Comparison of ENCODE assay signal across 8 cellular contexts in the genomic region with DNA sequence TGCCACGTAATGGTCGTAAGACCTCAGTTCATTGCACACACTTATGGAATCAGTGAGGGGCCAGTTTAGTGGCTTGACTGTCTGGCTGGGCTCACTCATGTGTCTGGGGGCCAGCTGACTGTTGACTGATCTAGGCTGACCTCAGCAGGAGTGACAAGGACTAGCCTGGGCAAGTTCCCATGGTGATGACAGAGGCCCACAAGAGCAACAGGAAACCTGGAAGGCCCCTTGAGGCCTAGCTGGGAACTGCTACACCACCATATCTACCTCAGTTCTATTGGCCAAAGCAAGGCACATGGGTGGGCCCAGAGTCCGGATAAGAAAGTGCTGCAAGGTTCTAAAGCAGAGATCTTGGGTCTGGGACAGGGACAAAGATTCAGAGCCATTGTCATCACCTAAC. TPM values are rescaled to one million over a fixed set of nuclear protein-coding genes. Genes with fewer than 3 reads are reported as not detected.
DNase-seq lines count a peak whose midpoint lies in the region; ATAC-seq and TF ChIP-seq lines count a peak whose summit lies in the region.

No MANE protein-coding gene starts in this region.

- no CpG with 5 or more reads among the region's 3 CpGs for WGBS in H9 (ENCODE audit: extremely low coverage, insufficient read length, low lambda C conversion rate)
- 95% methylated on average over 2 of the region's 3 CpGs for WGBS in mammary epithelial cell (ENCODE audit: low coverage, missing lambda C conversion rate)
- WGBS in trophoblast cell (ENCODE audit: extremely low coverage, insufficient coverage, insufficient read length), result no CpG with 5 or more reads among the region's 3 CpGs

- H4K91ac ChIP-seq in H9 (ENCODE audit: insufficient read length, low read depth, low read length), result no peak overlapping the region
- peak overlapping the region; percentile 66 for H4K91ac ChIP-seq in trophoblast cell (ENCODE audit: low read depth, low read length)

- H3K4me3 ChIP-seq in mammary epithelial cell (replicated peaks in 1 of 3; ENCODE audit: insufficient read depth in 1 of 3, low read depth in 2 of 3, low read length in 3 of 3), result no peak overlapping the region
- H3K4me3 ChIP-seq in trophoblast cell (ENCODE audit: low read depth, low read length), result no peak overlapping the region
- no peak overlapping the region for H3K4me3 ChIP-seq in gastrocnemius medialis

- no peak overlapping the region for H3T11ph ChIP-seq in H9 (ENCODE audit: low read length)

- H3K23me2 ChIP-seq in H9 (ENCODE audit: insufficient read length, low read depth, low read length, poor library complexity, severe bottlenecking), result no peaks in the 10 kb centered on the region

- in situ Hi-C loops in mammary epithelial cell (cut with MboI; ENCODE audit: low sequenced_read_pairs in 2 of 2) (no loop called here), gastrocnemius medialis (cut with MboI; ENCODE audit: low sequenced_read_pairs in 4 of 4) (no loop called here)

- H3K18ac ChIP-seq in H9 (ENCODE audit: insufficient read length, low read depth, low read length) (peak overlapping the region; percentile 61), trophoblast cell (ENCODE audit: low read length) (no peak overlapping the region)

- H3K23ac ChIP-seq in H9 (ENCODE audit: insufficient read length, low read depth, low read length), result no peak overlapping the region
- H3K23ac ChIP-seq in trophoblast cell (ENCODE audit: low read length), result no peak overlapping the region

- H3K4me1 Mint-ChIP-seq in H9, result peaks cover 14 to 20% of the 10 kb centered on the region in 2 experiments
- H3K4me1 Mint-ChIP-seq in effector memory CD8-positive, alpha-beta T cell (ENCODE audit: low read depth in 2 of 2), result peaks cover 0 to under 1% of the 10 kb centered on the region in 2 donors

- no peak overlapping the region for H2BK12ac ChIP-seq in H9 (ENCODE audit: insufficient read length, low read depth, low read length)
- peak overlapping the region; percentile 58 for H2BK12ac ChIP-seq in trophoblast cell (ENCODE audit: low read length)

- H3K27me3 ChIP-seq in H9 (ENCODE audit: insufficient read depth, low read length) (no peaks in the 10 kb centered on the region), mammary epithelial cell (ENCODE audit: insufficient read depth, low read length) (no peaks in the 10 kb centered on the region), trophoblast cell (ENCODE audit: insufficient read depth, low read length) (no peaks in the 10 kb centered on the region), gastrocnemius medialis (peaks cover 0 to 4% (median under 1%) of the 10 kb centered on the region in 3 donors)

- H3K9me3 ChIP-seq in H9 (ENCODE audit: control insufficient read depth, low read depth, low read length), result no peaks in the 10 kb centered on the region
- H3K9me3 ChIP-seq in mammary epithelial cell (replicated peaks; ENCODE audit: insufficient read depth, low read length), result no peaks in the 10 kb centered on the region
- peaks cover 2% of the 10 kb centered on the region for H3K9me3 ChIP-seq in trophoblast cell (ENCODE audit: insufficient read depth, low read depth, low read length)
- no peaks in the 10 kb centered on the region for H3K9me3 ChIP-seq in gastrocnemius medialis

- CTCF ChIA-PET in mammary epithelial cell (lab: Charles Lee; ENCODE audit: low non-redundant PET), result interaction anchor here (0.6 kb wide), 1 partner anchor 241 kb away, joined by 3 read pairs; no protein-coding TSS in a partner anchor

- H3K27ac ChIP-seq in H9 (ENCODE audit: insufficient read length, low read depth, low read length), result no peak overlapping the region
- H3K27ac ChIP-seq in mammary epithelial cell (ENCODE audit: insufficient read depth, low read depth, low read length), result peak overlapping the region; percentile 25
- no peak overlapping the region for H3K27ac ChIP-seq in trophoblast cell (ENCODE audit: low read depth, low read length)
- H3K27ac ChIP-seq in gastrocnemius medialis, result no peak overlapping the region

- H4K12ac ChIP-seq in trophoblast cell (ENCODE audit: low read depth, low read length), result no peak overlapping the region

- no peak for ATAC-seq in gastrocnemius medialis
- no peak for ATAC-seq in effector memory CD8-positive, alpha-beta T cell (replicated peaks)

- H2AK5ac ChIP-seq in H9 (ENCODE audit: insufficient read length, low read length) (no peak overlapping the region), trophoblast cell (ENCODE audit: low read length) (no peak overlapping the region)

- H2BK15ac ChIP-seq in H9 (ENCODE audit: low read depth, low read length), result no peak overlapping the region

- H3K4me3 Mint-ChIP-seq in H9, result no peak overlapping the region
- H3K4me3 Mint-ChIP-seq in effector memory CD8-positive, alpha-beta T cell, result no peak overlapping the region

- peaks cover 0 to 4% (median under 1%) of the 10 kb centered on the region in 3 experiments; a peak in 3 of 7 replicates for H3K36me3 Mint-ChIP-seq in H9 (ENCODE audit: insufficient read depth in 1 of 3, low read depth in 3 of 3)
- H3K36me3 Mint-ChIP-seq in effector memory CD8-positive, alpha-beta T cell (ENCODE audit: insufficient read depth), result no peaks in the 10 kb centered on the region

- H3K9ac ChIP-seq in H9 (ENCODE audit: extremely low read depth, insufficient read length, low read length) (no peak overlapping the region), mammary epithelial cell (ENCODE audit: insufficient read depth, low read length) (no peak overlapping the region), trophoblast cell (ENCODE audit: low read length) (no peak overlapping the region)

- H3K79me1 ChIP-seq in H9 (ENCODE audit: insufficient read depth, low read depth, low read length, poor library complexity, severe bottlenecking) (no peaks in the 10 kb centered on the region), trophoblast cell (ENCODE audit: low read length) (peaks cover 7% of the 10 kb centered on the region)

- H3K36me3 ChIP-seq in mammary epithelial cell (ENCODE audit: insufficient read depth, low read length) (no peaks in the 10 kb centered on the region), trophoblast cell (ENCODE audit: control insufficient read depth in 1 of 2, insufficient read depth in 2 of 2, low read length in 2 of 2) (no peaks in the 10 kb centered on the region), gastrocnemius medialis (no peaks in the 10 kb centered on the region)

- H4K20me1 ChIP-seq in H9 (ENCODE audit: control insufficient read depth, insufficient read depth, insufficient read length) (no peaks in the 10 kb centered on the region), mammary epithelial cell (ENCODE audit: insufficient read depth, low read length) (no peaks in the 10 kb centered on the region)

- no peak overlapping the region for H4K5ac ChIP-seq in H9 (ENCODE audit: insufficient read length, low read depth, low read length)

- no peak overlapping the region for H2BK20ac ChIP-seq in H9 (ENCODE audit: low read depth, low read length, poor library complexity, severe bottlenecking)

- H3K56ac ChIP-seq in H9 (ENCODE audit: insufficient read length, low read depth, low read length), result no peak overlapping the region

- H3K9me3 Mint-ChIP-seq in H9, result peaks cover 3 to 4% of the 10 kb centered on the region in 2 experiments; a peak in 1 of 5 replicates
- no peaks in the 10 kb centered on the region for H3K9me3 Mint-ChIP-seq in effector memory CD8-positive, alpha-beta T cell

- intact Hi-C loops in mammary epithelial cell (cut with micrococcal nuclease) (no loop called here), gastrocnemius medialis (cut with DNase I; ENCODE audit: low total_unique reads) (no loop called here)

- TF ChIP-seq CTCF in H9 (conservative IDR thresholded peaks at IDR 0.05), result peak; percentile 62
- TF ChIP-seq CTCF in mammary epithelial cell (conservative IDR thresholded peaks at IDR 0.05 in 1 of 2, IDR thresholded peaks at IDR 0.05 in 1 of 2; ENCODE audit: extremely low read depth in 1 of 2, insufficient read depth in 1 of 2, low read depth in 1 of 2, low read length in 2 of 2), result peak; percentile 57 to 72
- TF ChIP-seq CTCF in gastrocnemius medialis (IDR thresholded peaks at IDR 0.05 in 4 of 5, conservative IDR thresholded peaks at IDR 0.05 in 1 of 5), result peak in 1 of 5 experiments; percentile 15

- H3K4me1 ChIP-seq in H9 (ENCODE audit: insufficient read depth, low read length), result peaks cover 3% of the 10 kb centered on the region; the same call in 1 of the 2 replicates
- H3K4me1 ChIP-seq in mammary epithelial cell (ENCODE audit: insufficient read depth, low read length), result peaks cover 8% of the 10 kb centered on the region
- H3K4me1 ChIP-seq in trophoblast cell (ENCODE audit: control insufficient read depth in 1 of 2, insufficient read depth in 2 of 2, low read length in 2 of 2), result peaks cover 5 to 8% of the 10 kb centered on the region in 2 experiments
- H3K4me1 ChIP-seq in gastrocnemius medialis, result no peaks in the 10 kb centered on the region

- peak overlapping the region in 1 of 3 experiments; percentile 87; a peak in 1 of 7 replicates for H3K27ac Mint-ChIP-seq in H9
- H3K27ac Mint-ChIP-seq in effector memory CD8-positive, alpha-beta T cell, result no peak overlapping the region

- H2BK120ac ChIP-seq in H9 (ENCODE audit: low read depth, low read length, poor library complexity, severe bottlenecking), result no peak overlapping the region
- H2BK120ac ChIP-seq in trophoblast cell (ENCODE audit: insufficient read depth, low read length, poor library complexity), result peak overlapping the region; percentile 89

- no peak overlapping the region for H3K4ac ChIP-seq in H9 (ENCODE audit: low read depth, low read length)
- H3K4ac ChIP-seq in trophoblast cell (ENCODE audit: low read depth, low read length), result no peak overlapping the region

- BruUV-seq in mammary epithelial cell (replicated peaks; lab: Mats Ljungman, UMichigan), result no TSS peak

- H2BK5ac ChIP-seq in H9 (ENCODE audit: insufficient read length, low read length) (no peak overlapping the region), trophoblast cell (ENCODE audit: low read depth, low read length, poor library complexity) (peak overlapping the region; percentile 63)

- no peak for TF ChIP-seq POLR2A in gastrocnemius medialis (IDR thresholded peaks at IDR 0.05)

- H3K14ac ChIP-seq in H9 (ENCODE audit: insufficient read depth, low read length), result no peak overlapping the region
- peak overlapping the region; percentile 46 for H3K14ac ChIP-seq in trophoblast cell (ENCODE audit: low read length)

- peaks cover 9% of the 10 kb centered on the region for H3K27me3 Mint-ChIP-seq in H9 (ENCODE audit: low read depth)
- H3K27me3 Mint-ChIP-seq in effector memory CD8-positive, alpha-beta T cell, result peaks cover 26 to 61% of the 10 kb centered on the region in 2 donors

- peak; percentile 69 for DNase-seq in NCI-H748 (lab: John Stamatoyannopoulos, UW; ENCODE audit: unreplicated experiment)
- DNase-seq in NCI-H748 treated with DMSO at 0.1 percent for 48 hours (lab: John Stamatoyannopoulos, UW), result no peak
- DNase-seq in H9, result peak; percentile 89
- DNase-seq in NCI-H460 (ENCODE audit: extremely low read depth, low read depth), result peak; percentile 38
- peak; percentile 77 for DNase-seq in mammary epithelial cell
- DNase-seq in trophoblast cell, result peak; percentile 17 to 29
- DNase-seq in gastrocnemius medialis, result no peak
- DNase-seq in effector memory CD8-positive, alpha-beta T cell, result no peak

- H3K4me2 ChIP-seq in H9 (ENCODE audit: insufficient read depth, insufficient read length, low read length), result no peak overlapping the region
- H3K4me2 ChIP-seq in mammary epithelial cell (ENCODE audit: insufficient read depth, low read depth, low read length), result no peak overlapping the region
- H3K4me2 ChIP-seq in trophoblast cell (ENCODE audit: low read length), result no peak overlapping the region

- no peak overlapping the region for H4K8ac ChIP-seq in H9 (replicated peaks; ENCODE audit: insufficient read length, low read depth, low read length)
- H4K8ac ChIP-seq in trophoblast cell (ENCODE audit: low read depth, low read length), result peak overlapping the region; percentile 47

- dilution Hi-C loops in mammary epithelial cell (cut with HindIII; ENCODE audit: low sequenced_read_pairs), result loop anchor here (10.0 kb wide), 1 partner anchor 481 kb away; no protein-coding TSS in a partner anchor

- H2AFZ ChIP-seq in H9 (ENCODE audit: low read length) (no peak overlapping the region), mammary epithelial cell (ENCODE audit: low read depth, low read length) (peak overlapping the region; percentile 77), trophoblast cell (ENCODE audit: insufficient read depth, low read length, poor library complexity) (peak overlapping the region; percentile 32)

- no peaks in the 10 kb centered on the region for H3K79me2 ChIP-seq in H9 (ENCODE audit: insufficient read depth, low read length)
- H3K79me2 ChIP-seq in mammary epithelial cell (ENCODE audit: insufficient read depth, low read length), result no peaks in the 10 kb centered on the region
- no peaks in the 10 kb centered on the region for H3K79me2 ChIP-seq in trophoblast cell (ENCODE audit: control insufficient read depth, insufficient read depth, low read length, poor library complexity)

RNA-seq across cellular contexts. Expression of a gene that starts 21.3 kb away (rescaled TPM):
- total RNA-seq in H9 (2021) (9.7 and 10.6 TPM in 2 replicates), mammary epithelial cell (1 to 10 TPM in 1 of 2 donors, not detected in 1; 4.5 TPM), gastrocnemius medialis (1 to 10 TPM in 1 of 4 donors, under 1 TPM in 3; 0.15 to 1.1 (median 0.23) TPM)
- not detected in 2 replicates for total RNA-seq in NCI-H460 (2014; rRNA removed; shearing (Covaris generic))
- polyA plus RNA-seq in NCI-H460 (2014; cell fraction: nucleus; rRNA removed), result not detected in 2 replicates
- 0.20 TPM for polyA plus RNA-seq in mammary epithelial cell
- polyA minus RNA-seq in mammary epithelial cell, result not detected
- polyA plus RNA-seq in trophoblast cell (2013), result 1.00 and 1.4 TPM in 2 replicates

Comparison
In these comparisons a context has a peak if more than half of its experiments do, and no peak if none do; other contexts are left out.
1. DNase-seq: peak in NCI-H748 (single experiment), H9 (single experiment), NCI-H460 (single experiment), mammary epithelial cell (single experiment) and trophoblast cell (2 of 2); none in NCI-H748 treated with DMSO at 0.1 percent for 48 hours (single experiment), gastrocnemius medialis (0 of 2) and effector memory CD8-positive, alpha-beta T cell (0 of 3).